In the genomic region with DNA sequence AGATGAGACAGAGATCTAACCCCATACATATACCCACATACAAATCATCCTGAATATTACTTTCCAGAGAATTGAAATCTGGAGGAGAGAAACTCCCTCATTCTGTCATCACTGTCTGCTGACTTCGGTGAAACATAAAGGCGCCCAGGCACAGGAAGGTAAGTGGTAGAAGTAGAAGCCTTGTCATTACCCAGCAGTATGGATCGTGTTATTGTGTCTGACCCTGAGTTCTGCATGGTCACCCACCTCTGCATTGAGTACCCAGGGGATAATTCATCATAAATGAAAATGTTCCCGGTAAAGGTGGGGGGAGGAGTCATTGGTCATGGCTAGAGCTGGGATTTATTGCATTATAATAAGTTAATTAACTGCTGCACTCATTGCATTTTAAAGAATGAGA, we compare ENCODE assay signal across 12 cellular contexts.
"Had no signal": no experiment of that assay in that cellular context is flagged by ENCODE, and none has a peak within 500 bp of the region (broad histone marks: within the 10 kb centered on the region; RNA-seq: fewer than 3 reads in every experiment).

No MANE protein-coding gene starts in this region.

- H3K27ac ChIP-seq: adrenal gland, breast epithelium, coronary artery, upper lobe of right lung, WERI-Rb-1 had no signal

- H3K27me3 ChIP-seq: adrenal gland, breast epithelium, upper lobe of right lung had no signal

- FAIRE-seq: astrocyte had no signal

- DNase-seq: activated CD4-positive, alpha-beta memory T cell treated with anti-CD3 and anti-CD28 coated beads for 36 hours; activated CD4-positive, alpha-beta T cell treated with anti-CD3 and anti-CD28 coated beads for 36 hours; activated T-cell treated with anti-CD3 and anti-CD28 coated beads for 4 hours; adrenal gland; foreskin melanocyte; stimulated activated naive CD4-positive, alpha-beta T cell; upper lobe of right lung; WERI-Rb-1 had no signal

- H3K9me3 ChIP-seq: adrenal gland, breast epithelium, upper lobe of right lung had no signal

- H3K4me3 ChIP-seq: adrenal gland, breast epithelium, coronary artery, upper lobe of right lung had no signal

- ATAC-seq: activated CD4-positive, alpha-beta T cell treated with anti-CD3 and anti-CD28 coated beads for 36 hours; activated naive CD4-positive, alpha-beta T cell treated with anti-CD3 and anti-CD28 coated beads, Interleukin-2, amount 50 U/mL, for 72 hours; upper lobe of right lung had no signal

- H3K36me3 ChIP-seq: adrenal gland, breast epithelium, upper lobe of right lung, WERI-Rb-1 had no signal

- H3K4me1 ChIP-seq: adrenal gland, breast epithelium, upper lobe of right lung had no signal
